ENCODE assay signal across 26 cellular contexts in genomic region chr4:47474799-47475198, GRCh38.
"Had no signal": no experiment of that assay in that cellular context is flagged by ENCODE, and none has a peak within 500 bp of the region (broad histone marks: within the 10 kb centered on the region; RNA-seq: fewer than 3 reads in every experiment).

No MANE protein-coding gene starts in this region.

- H3K36me3 ChIP-seq: brain microvascular endothelial cell, WERI-Rb-1 had no signal

- ATAC-seq: activated CD4-positive, CD25-positive, alpha-beta regulatory T cell treated with anti-CD3 and anti-CD28 coated beads, Interleukin-2, amount 50 U/mL, for 24 hours; activated CD8-positive, alpha-beta T cell treated with anti-CD3 and anti-CD28 coated beads for 36 hours; activated T-cell treated with anti-CD3 and anti-CD28 coated beads, Interleukin-2, amount 50 U/mL, for 4 hours; activated T-helper 17 cell treated with anti-CD3 and anti-CD28 coated beads, Interleukin-2, amount 50 U/mL, for 72 hours; esophagus mucosa; T-helper 17 cell had no signal

- H3K4me3 ChIP-seq: coronary artery, dorsolateral prefrontal cortex had no signal

- H3K27me3 ChIP-seq: brain microvascular endothelial cell, dorsolateral prefrontal cortex had no signal

- DNase-seq: activated B cell treated with CpG ODN at 0.5 μM for 24 hours; activated CD4-positive, alpha-beta T cell treated with anti-CD3 and anti-CD28 coated beads for 48 hours; activated CD4-positive, alpha-beta T cell treated with anti-CD3 and anti-CD28 coated beads, Interleukin-2, amount 50 U/mL, for 1 hour; activated CD4-positive, alpha-beta T cell treated with anti-CD3 and anti-CD28 coated beads, Interleukin-2, amount 50 U/mL, for 48 hours; activated CD8-positive, alpha-beta memory T cell treated with anti-CD3 and anti-CD28 coated beads for 24 hours; activated CD8-positive, alpha-beta T cell treated with anti-CD3 and anti-CD28 coated beads for 36 hours; activated effector memory CD4-positive, alpha-beta T cell treated with Interleukin-2 at 50 U/mL for 16 hours; activated gamma-delta T cell treated with Interleukin-2 at 50 U/mL for 16 hours; activated naive CD4-positive, alpha-beta T cell treated with anti-CD3 and anti-CD28 coated beads, Interleukin-2, amount 50 U/mL, for 16 hours; activated naive CD4-positive, alpha-beta T cell treated with Interleukin-2 at 50 U/mL for 16 hours; activated T-cell treated with anti-CD3 and anti-CD28 coated beads, Interleukin-2, amount 50 U/mL, for 4 hours; amniotic stem cell; anterior cingulate cortex; brain microvascular endothelial cell; dorsolateral prefrontal cortex; effector memory CD4-positive, alpha-beta T cell; endodermal cell; foreskin fibroblast; head of caudate nucleus; T-helper 17 cell; T1000; WERI-Rb-1 had no signal

- H3K27ac ChIP-seq: brain microvascular endothelial cell, coronary artery, dorsolateral prefrontal cortex, WERI-Rb-1 had no signal
